18 cellular contexts compared by ENCODE assay signal in the genomic region with DNA sequence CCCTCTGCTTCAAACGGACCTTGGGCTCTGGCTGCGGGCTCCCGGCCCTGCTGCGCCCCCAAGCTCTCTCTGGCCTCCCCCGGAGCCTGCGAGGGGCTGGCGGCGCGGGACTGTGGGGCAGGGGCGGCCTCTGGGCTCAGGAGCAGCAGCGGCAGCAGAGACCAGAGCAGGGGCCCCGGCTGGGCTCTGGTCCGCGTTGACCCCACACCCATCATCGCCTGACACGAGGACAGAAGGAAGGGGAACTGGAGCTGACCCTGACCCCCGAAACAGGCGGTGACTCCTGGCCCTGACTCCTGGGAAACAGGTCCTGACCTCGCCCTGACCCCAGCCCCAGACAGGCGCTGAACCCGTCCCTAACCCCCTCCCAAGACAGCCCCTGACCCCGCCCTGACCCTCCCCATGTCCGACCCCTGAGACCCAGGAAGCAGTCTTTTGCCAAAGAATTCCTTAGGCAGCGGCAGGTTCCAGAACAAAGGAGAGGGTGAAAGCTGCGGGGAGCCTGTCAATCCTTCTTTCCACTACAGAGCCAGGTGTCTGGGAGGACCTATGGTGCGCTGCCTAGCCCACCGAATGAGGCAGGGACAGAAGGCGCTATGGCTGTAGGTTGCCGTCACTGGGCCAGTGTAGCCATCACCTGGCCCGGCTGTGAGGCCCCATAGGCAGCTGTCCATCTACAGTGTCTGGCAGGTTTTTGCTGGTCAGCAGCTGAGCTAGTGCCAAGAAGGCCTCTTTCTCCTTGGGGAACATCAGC.
"Had no signal": no experiment of that assay in that cellular context is flagged by ENCODE, and none has a peak within 500 bp of the region (broad histone marks: within the 10 kb centered on the region; RNA-seq: fewer than 3 reads in every experiment).

No MANE protein-coding gene starts in this region.

- H3K4me3 ChIP-seq: heart right ventricle, left lung, thyroid gland had no signal

- H3K27me3 Mint-ChIP-seq: brain had no signal

- ATAC-seq: activated naive CD4-positive, alpha-beta T cell treated with anti-CD3 and anti-CD28 coated beads, Interleukin-2, amount 50 U/mL, for 72 hours; heart right ventricle; left lung had no signal

- H3K9me3 ChIP-seq: heart right ventricle, left lung, thyroid gland had no signal

- DNase-seq: activated T-cell treated with anti-CD3 and anti-CD28 coated beads, Interleukin-2, amount 50 U/mL, for 1 hour; aorta; foreskin fibroblast; heart right ventricle; immature natural killer cell; kidney glomerular epithelial cell; midbrain; stimulated activated CD4-positive, alpha-beta T cell treated with anti-CD3 and anti-CD28 coated beads, Interleukin-2, amount 100 ng/mL, for 48 hours; stimulated activated naive CD4-positive, alpha-beta T cell treated with Interleukin-2 at 50 U/mL for 16 hours; substantia nigra; T-helper 1 cell; thyroid gland had no signal

- H3K9me3 Mint-ChIP-seq: activated naive CD4-positive, alpha-beta T cell treated with anti-CD3 and anti-CD28 coated beads, Interleukin-2, amount 50 U/mL, for 72 hours; brain; immature natural killer cell had no signal

- H3K27ac Mint-ChIP-seq: brain, immature natural killer cell, progenitor cell of endocrine pancreas had no signal

- H3K4me1 Mint-ChIP-seq: brain, immature natural killer cell had no signal

- H3K27ac ChIP-seq: heart right ventricle, left lung had no signal

- FAIRE-seq: endometrium, TTC549 had no signal

- H3K27me3 ChIP-seq: thyroid gland had no signal

- H3K4me3 Mint-ChIP-seq: brain, immature natural killer cell had no signal

- H3K36me3 Mint-ChIP-seq: brain, immature natural killer cell had no signal

- H3K36me3 ChIP-seq: heart right ventricle, left lung, thyroid gland had no signal

- H3K4me1 ChIP-seq: heart right ventricle, left lung had no signal
